Comparison of ENCODE assay signal across 1 cellular context in genomic region chr20:36238153-36238552, GRCh38.
A peak's percentile ranks its signal among the peaks of the same experiment; 100 is the strongest.
TF ChIP-seq lines count a peak whose summit lies in the region.

No MANE protein-coding gene starts in this region.

TF ChIP-seq in IMR-90, 13 proteins besides CTCF, POLR2A, EP300 and RAD21:
- TF ChIP-seq MAFK (IDR thresholded peaks at IDR 0.05; ENCODE audit: low read depth, low read length) (peak; percentile 55), ELK1 (IDR thresholded peaks at IDR 0.05; ENCODE audit: borderline replicate concordance, low read depth, low read length) (no peak), USF2 (IDR thresholded peaks at IDR 0.05; ENCODE audit: low read depth, low read length) (no peak)
